In genomic region chr3:187941848-187942194, GRCh38 we compare ENCODE assay signal across 20 cellular contexts.
DNase-seq lines count a peak whose midpoint lies in the region; ATAC-seq, FAIRE-seq and TF ChIP-seq lines count a peak whose summit lies in the region.
"Had no signal": no experiment of that assay in that cellular context is flagged by ENCODE, and none has a peak within 500 bp of the region (broad histone marks: within the 10 kb centered on the region; RNA-seq: fewer than 3 reads in every experiment).

No MANE protein-coding gene starts in this region.

- no peaks in the 10 kb centered on the region for H3K9me2 ChIP-seq in OCI-LY1 (ENCODE audit: low read depth, low read length)

- WGBS in A549 (ENCODE audit: missing lambda C conversion rate), result 89% methylated on average over 2 of the region's 2 CpGs
- 4% methylated on average over 2 of the region's 2 CpGs for WGBS in HepG2 (ENCODE audit: low lambda C conversion rate)
- WGBS in pancreas, 2 donors, result 64 to 69% methylated on average over 2 of the region's 2 CpGs

- no peak for TF ChIP-seq RAD21 in A549 (conservative IDR thresholded peaks at IDR 0.05 in 1 of 2, IDR thresholded peaks at IDR 0.05 in 1 of 2)
- TF ChIP-seq RAD21 in HepG2 (CRISPR knock-in tag; IDR thresholded peaks at IDR 0.05), result no peak

- TF ChIP-seq CTCF in A549 (IDR thresholded peaks at IDR 0.05), result no peak
- TF ChIP-seq CTCF in OCI-LY1 (IDR thresholded peaks at IDR 0.05; ENCODE audit: low read length), result no peak
- TF ChIP-seq CTCF in HepG2 (CRISPR knock-in tag; IDR thresholded peaks at IDR 0.05), result no peak
- TF ChIP-seq CTCF in gastrocnemius medialis (IDR thresholded peaks at IDR 0.05 in 4 of 5, conservative IDR thresholded peaks at IDR 0.05 in 1 of 5), result no peak
- TF ChIP-seq CTCF in osteocyte (IDR thresholded peaks at IDR 0.05), result no peak
- TF ChIP-seq CTCF in pancreas (IDR thresholded peaks at IDR 0.05), result no peak

- no peaks in the 10 kb centered on the region for H4K20me1 ChIP-seq in OCI-LY1 (ENCODE audit: insufficient read depth, low read length)
- no peaks in the 10 kb centered on the region for H4K20me1 ChIP-seq in HepG2 (ENCODE audit: insufficient read depth, low read length)
- H4K20me1 ChIP-seq: BLaER1 treated with 17β-estradiol and CSF1 and Interleukin-3, amounts not matched to agents 10 nM and 100 nM had no signal

- POLR2A ChIA-PET in A549 (lab: Yijun Ruan, JAX) (interaction anchor here (1.7 kb wide), 1 partner anchor 196 kb away, joined by 6 read pairs; the partner anchor contains the start of gene BCL6), HepG2 (lab: Yijun Ruan, JAX) (interaction anchor here (0.8 to 2.8 kb wide), 7 partner anchors 13 to 196 kb away, joined by 3 to 9 read pairs (median 4); partner anchors contain the start of gene BCL6)

- no peaks in the 10 kb centered on the region for H3K9me3 Mint-ChIP-seq in osteocyte (ENCODE audit: unreplicated experiment)
- H3K9me3 Mint-ChIP-seq: CD4-positive, CD25-positive, alpha-beta regulatory T cell had no signal

- TF ChIP-seq POLR2A in A549 (IDR thresholded peaks at IDR 0.05; ENCODE audit: low read length) (no peak), HepG2 (IDR thresholded peaks at IDR 0.05; ENCODE audit: insufficient read depth in 1 of 2, low read depth in 2 of 2, low read length in 2 of 2) (no peak), gastrocnemius medialis (IDR thresholded peaks at IDR 0.05) (no peak)

- intact Hi-C loops in HepG2 (cut with micrococcal nuclease; ENCODE audit: unreplicated experiment) (loop anchor here (2.0 kb wide), 1 partner anchor 61 kb away; no protein-coding TSS in a partner anchor), gastrocnemius medialis (cut with DNase I; ENCODE audit: low total_unique reads) (no loop called here), pancreas (cut with DNase I) (no loop called here)

- H3K9ac ChIP-seq in OCI-LY1 (ENCODE audit: low read length) (peak overlapping the region; percentile 88), HepG2 (ENCODE audit: insufficient read depth, low read depth, low read length) (no peak overlapping the region)
- H3K9ac ChIP-seq: BLaER1 treated with 17β-estradiol and CSF1 and Interleukin-3, amounts not matched to agents 10 nM and 100 nM had no signal

- H3K27ac Mint-ChIP-seq in osteocyte (ENCODE audit: unreplicated experiment), result no peak overlapping the region

- H3K4me1 ChIP-seq in A549, result peaks cover 47% of the 10 kb centered on the region
- peaks cover 100% of the 10 kb centered on the region for H3K4me1 ChIP-seq in OCI-LY1 (ENCODE audit: insufficient read depth, low read length, severe bottlenecking)
- H3K4me1 ChIP-seq in HepG2 (ENCODE audit: insufficient read depth, low read length), result peaks cover 66% of the 10 kb centered on the region
- peaks cover 25 to 27% of the 10 kb centered on the region in 2 donors for H3K4me1 ChIP-seq in gastrocnemius medialis
- H3K4me1 ChIP-seq in pancreas, result no peaks in the 10 kb centered on the region
- H3K4me1 ChIP-seq: HAP-1 had no signal

- no peak overlapping the region for H3K4me3 ChIP-seq in A549
- H3K4me3 ChIP-seq in OCI-LY1 (ENCODE audit: low read depth, low read length, poor library complexity, severe bottlenecking), result peak overlapping the region; percentile 70
- H3K4me3 ChIP-seq in HepG2 (replicated peaks in 1 of 3; ENCODE audit: insufficient read depth in 1 of 3, low read depth in 2 of 3, low read length in 3 of 3), result no peak overlapping the region
- H3K4me3 ChIP-seq in gastrocnemius medialis, result no peak overlapping the region
- H3K4me3 ChIP-seq in pancreas, result no peak overlapping the region
- H3K4me3 ChIP-seq: BLaER1 treated with 17β-estradiol and CSF1 and Interleukin-3, amounts not matched to agents 10 nM and 100 nM; GM12878; HAP-1; K562 had no signal

- H3K27me3 ChIP-seq in OCI-LY1 (ENCODE audit: insufficient read depth, low read length) (no peaks in the 10 kb centered on the region), HepG2 (ENCODE audit: control insufficient read depth in 1 of 2, insufficient read depth in 2 of 2, low read length in 2 of 2) (peaks cover 0 to 3% of the 10 kb centered on the region in 2 experiments; a peak in 1 of 5 replicates), gastrocnemius medialis (no peaks in the 10 kb centered on the region), pancreas (no peaks in the 10 kb centered on the region)
- H3K27me3 ChIP-seq: BLaER1 treated with 17β-estradiol and CSF1 and Interleukin-3, amounts not matched to agents 10 nM and 100 nM had no signal

- H3F3A ChIP-seq in OCI-LY1 (ENCODE audit: insufficient read depth, low read length), result no peaks in the 10 kb centered on the region

- H3K27ac ChIP-seq in A549, result peak overlapping the region; percentile 40 to 82; a peak in 3 of 6 replicates
- H3K27ac ChIP-seq in OCI-LY1 (ENCODE audit: low read depth, low read length, poor library complexity, severe bottlenecking), result peak overlapping the region; percentile 97
- no peak overlapping the region for H3K27ac ChIP-seq in HepG2 (ENCODE audit: extremely low read length, insufficient read depth, low read length)
- peak overlapping the region; percentile 54 to 76 (median 70) for H3K27ac ChIP-seq in gastrocnemius medialis
- H3K27ac ChIP-seq in pancreas, result no peak overlapping the region
- H3K27ac ChIP-seq: BLaER1 treated with 17β-estradiol and CSF1 and Interleukin-3, amounts not matched to agents 10 nM and 100 nM had no signal

- H3K79me2 ChIP-seq in OCI-LY1 (ENCODE audit: insufficient read depth, low read length) (no peaks in the 10 kb centered on the region), HepG2 (ENCODE audit: insufficient read depth, low read length) (no peaks in the 10 kb centered on the region)

- CTCF ChIA-PET in A549 (lab: Yijun Ruan, JAX) (no interaction called here), HepG2 (lab: Yijun Ruan, JAX; ENCODE audit: low intra/inter-chr PET ratio, low total read pairs) (no interaction called here)

- no peaks in the 10 kb centered on the region for H3K27me3 Mint-ChIP-seq in osteocyte (ENCODE audit: unreplicated experiment)

- no peaks in the 10 kb centered on the region for H3K9me3 ChIP-seq in A549
- no peaks in the 10 kb centered on the region for H3K9me3 ChIP-seq in OCI-LY1 (ENCODE audit: low read length)
- H3K9me3 ChIP-seq in HepG2 (ENCODE audit: low read length), result no peaks in the 10 kb centered on the region
- no peaks in the 10 kb centered on the region for H3K9me3 ChIP-seq in gastrocnemius medialis
- no peaks in the 10 kb centered on the region for H3K9me3 ChIP-seq in pancreas
- H3K9me3 ChIP-seq: BLaER1 treated with 17β-estradiol and CSF1 and Interleukin-3, amounts not matched to agents 10 nM and 100 nM; HAP-1 had no signal

- H3K4me1 Mint-ChIP-seq in osteocyte (ENCODE audit: unreplicated experiment), result peaks cover 2% of the 10 kb centered on the region

- DNase-seq in A549 (ENCODE audit: low read depth in 1 of 2, low spot score in 1 of 2) (no peak), HepG2 (ENCODE audit: low spot score) (peak; percentile 33), gastrocnemius medialis (no peak), osteocyte (ENCODE audit: extremely low spot score, unreplicated experiment) (no peak), cortex of kidney (lab: John Stamatoyannopoulos, UW) (no peak), pancreas (no peak)
- DNase-seq: 8988T; ACHN; Calu3; CD4-positive, CD25-positive, alpha-beta regulatory T cell; DMS 273 treated with DMSO at 0.1 percent for 48 hours had no signal

- FAIRE-seq in A549 (lab: Jason Lieb, UNC), result no peak
- FAIRE-seq in HepG2 (lab: Jason Lieb, UNC), result no peak
- FAIRE-seq in pancreas (lab: Jason Lieb, UNC), result no peak
- FAIRE-seq: GM12878, GM18507, GM19239, H1, HTR-8/SVneo, K562 had no signal

- H2AFZ ChIP-seq in OCI-LY1 (ENCODE audit: low read length), result no peak overlapping the region
- H2AFZ ChIP-seq in HepG2 (ENCODE audit: low read length), result no peak overlapping the region

- H3K36me3 ChIP-seq in OCI-LY1 (ENCODE audit: insufficient read depth, low read length) (peaks cover 9% of the 10 kb centered on the region; the same call in 1 of the 2 replicates), HepG2 (replicated peaks in 1 of 2; ENCODE audit: control insufficient read depth in 1 of 2, insufficient read depth in 2 of 2, low read length in 2 of 2) (no peaks in the 10 kb centered on the region), gastrocnemius medialis (no peaks in the 10 kb centered on the region), pancreas (no peaks in the 10 kb centered on the region)
- H3K36me3 ChIP-seq: BLaER1 treated with 17β-estradiol and CSF1 and Interleukin-3, amounts not matched to agents 10 nM and 100 nM; HAP-1 had no signal

- H3K4me3 Mint-ChIP-seq in osteocyte (ENCODE audit: unreplicated experiment), result no peak overlapping the region
- H3K4me3 Mint-ChIP-seq: CD4-positive, CD25-positive, alpha-beta regulatory T cell had no signal

- in situ Hi-C loops in HepG2 (cut with HindIII; ENCODE audit: extremely low pct_ligation_motif_present, low pct_unique_long_range_greater_than_20kb) (no loop called here), gastrocnemius medialis (cut with MboI; ENCODE audit: low sequenced_read_pairs in 4 of 4) (no loop called here)

- BruUV-seq in HepG2 (replicated peaks; lab: Mats Ljungman, UMichigan), result no TSS peak

- H3K36me3 Mint-ChIP-seq in osteocyte (ENCODE audit: unreplicated experiment), result no peaks in the 10 kb centered on the region
- H3K36me3 Mint-ChIP-seq: CD4-positive, CD25-positive, alpha-beta regulatory T cell had no signal

- no peak for ATAC-seq in A549
- no peak for ATAC-seq in HepG2
- no peak for ATAC-seq in gastrocnemius medialis
- ATAC-seq in pancreas, result no peak
- ATAC-seq: K562 had no signal

- TF ChIP-seq EP300 in A549 (IDR thresholded peaks at IDR 0.05) (no peak), HepG2 (IDR thresholded peaks at IDR 0.05; ENCODE audit: low read depth in 2 of 2, low read length in 2 of 2) (peak in 1 of 2 experiments; percentile 64; a peak in 1 of 4 replicates), HepG2 (CRISPR knock-in tag; IDR thresholded peaks at IDR 0.05; ENCODE audit: borderline replicate concordance) (no peak)

- no peak overlapping the region for H3K4me2 ChIP-seq in A549
- H3K4me2 ChIP-seq in OCI-LY1 (ENCODE audit: low read length), result peak overlapping the region; percentile 91
- peak overlapping the region; percentile 36 for H3K4me2 ChIP-seq in HepG2 (ENCODE audit: low read depth, low read length)
- H3K4me2 ChIP-seq: BLaER1 treated with 17β-estradiol and CSF1 and Interleukin-3, amounts not matched to agents 10 nM and 100 nM had no signal

TF ChIP-seq in A549, 52 proteins besides CTCF, POLR2A, EP300 and RAD21 (continues in another document):
- TF ChIP-seq NFE2L2 (conservative IDR thresholded peaks at IDR 0.05; ENCODE audit: low read length), result no peak
- TF ChIP-seq HOXB13 (CRISPR knock-in tag; IDR thresholded peaks at IDR 0.05; ENCODE audit: low read depth), result no peak
- no peak for TF ChIP-seq RARB (CRISPR knock-in tag; IDR thresholded peaks at IDR 0.05)

Comparison
In these comparisons a context has a peak if more than half of its experiments do, and no peak if none do; other contexts are left out.
1. H3K27ac ChIP-seq: peak in A549 (2 of 2), OCI-LY1 (single experiment) and gastrocnemius medialis (4 of 4); none in HepG2 (single experiment) and pancreas (0 of 4).
2. Of the 38 proteins assayed by ChIP-seq in both HepG2 and A549: peak only in HepG2: CHD4, HDAC2 and KDM1A; only in A549: none; in both: none; in neither: 34; mixed calls (peak in some experiments, not most) for 1.